In genomic region chr19:936175-936546, GRCh38 we compare ENCODE assay signal across 21 cellular contexts. TPM values are rescaled to one million over a fixed set of nuclear protein-coding genes. Genes with fewer than 3 reads are reported as not detected.
DNase-seq lines count a peak whose midpoint lies in the region; ATAC-seq, FAIRE-seq and TF ChIP-seq lines count a peak whose summit lies in the region.
"Had no signal": no experiment of that assay in that cellular context is flagged by ENCODE, and none has a peak within 500 bp of the region (broad histone marks: within the 10 kb centered on the region; RNA-seq: fewer than 3 reads in every experiment).

No MANE protein-coding gene starts in this region.

- peak overlapping the region; percentile 84 for H3K4ac ChIP-seq in trophoblast cell (ENCODE audit: low read depth, low read length)

- H3K36me3 ChIP-seq in K562 (ENCODE audit: control insufficient read depth, insufficient read depth, low read length), result peaks cover 78% of the 10 kb centered on the region; the same call in 2 of the 3 replicates
- H3K36me3 ChIP-seq in trophoblast cell (ENCODE audit: control insufficient read depth in 1 of 2, insufficient read depth in 2 of 2, low read length in 2 of 2), result peaks cover 75 to 84% of the 10 kb centered on the region in 2 experiments

- peaks cover 51% of the 10 kb centered on the region for H3K79me1 ChIP-seq in trophoblast cell (ENCODE audit: low read length)

- peaks cover 0 to 57% of the 10 kb centered on the region in 2 experiments; a peak in 3 of 5 replicates for H3K4me1 ChIP-seq in K562 (replicated peaks in 1 of 2; ENCODE audit: control insufficient read depth in 2 of 2, insufficient read depth in 2 of 2, low read length in 2 of 2)
- peaks cover 57 to 60% of the 10 kb centered on the region in 2 experiments for H3K4me1 ChIP-seq in trophoblast cell (ENCODE audit: control insufficient read depth in 1 of 2, insufficient read depth in 2 of 2, low read length in 2 of 2)

- no peak overlapping the region for H2BK120ac ChIP-seq in trophoblast cell (ENCODE audit: insufficient read depth, low read length, poor library complexity)

- H3K4me2 ChIP-seq in K562 (ENCODE audit: insufficient read depth, low read length) (no peak overlapping the region), trophoblast cell (ENCODE audit: low read length) (no peak overlapping the region)
- H3K4me2 ChIP-seq: BLaER1 had no signal

- H3K14ac ChIP-seq in trophoblast cell (ENCODE audit: low read length), result no peak overlapping the region

- BruUV-seq in K562 (replicated peaks; lab: Mats Ljungman, UMichigan), result no TSS peak

- H4K12ac ChIP-seq in trophoblast cell (ENCODE audit: low read depth, low read length), result no peak overlapping the region

- H3K4me3 ChIP-seq in K562 (no peak overlapping the region), trophoblast cell (ENCODE audit: low read depth, low read length) (no peak overlapping the region)
- H3K4me3 ChIP-seq: BLaER1, GM23248 had no signal

- in situ Hi-C loops in K562 (cut with MboI), result no loop called here

- no peak for DNase-seq in K562 (ENCODE audit: extremely low read depth in 1 of 4, low spot score in 3 of 4)
- no peak for DNase-seq in trophoblast cell
- no peak for DNase-seq in NCI-H2171 treated with DMSO at 0.1 percent for 48 hours (lab: John Stamatoyannopoulos, UW)
- DNase-seq in HPDE6-E6E7 (ENCODE audit: extremely low spot score), result no peak
- DNase-seq: Caco-2; CD4-positive, CD25-positive, alpha-beta regulatory T cell; CD8-positive, alpha-beta T cell; DMS153; DND-41; GM23248; H7; HCEC 1CT had no signal

- 0 out of 2 replicates have a peak, but pooled peaks cover 3% of the 10 kb centered on the region for H4K20me1 ChIP-seq in K562 (replicated peaks; ENCODE audit: control insufficient read depth, insufficient read depth, low read length)

- H3K9me1 ChIP-seq in K562 (ENCODE audit: control insufficient read depth, insufficient read depth, low read length), result peaks cover 4% of the 10 kb centered on the region

- H3K18ac ChIP-seq in trophoblast cell (ENCODE audit: low read length), result no peak overlapping the region

- no peak overlapping the region for H2AFZ ChIP-seq in K562 (ENCODE audit: low read depth, low read length)
- H2AFZ ChIP-seq in trophoblast cell (ENCODE audit: insufficient read depth, low read length, poor library complexity), result no peak overlapping the region
- H2AFZ ChIP-seq: GM23248 had no signal

- H2BK5ac ChIP-seq in trophoblast cell (ENCODE audit: low read depth, low read length, poor library complexity), result no peak overlapping the region

- H4K8ac ChIP-seq in trophoblast cell (ENCODE audit: low read depth, low read length), result no peak overlapping the region

- no peak for TF ChIP-seq POLR2A in K562 (conservative IDR thresholded peaks at IDR 0.05)

- peak overlapping the region; percentile 27 for H2BK12ac ChIP-seq in trophoblast cell (ENCODE audit: low read length)

- no peak overlapping the region for H3K23ac ChIP-seq in trophoblast cell (ENCODE audit: low read length)

- WGBS in K562 (ENCODE audit: insufficient coverage, low coverage, missing lambda C conversion rate), result 97% methylated on average over 10 of the region's 10 CpGs
- WGBS in trophoblast cell (ENCODE audit: extremely low coverage, insufficient coverage, insufficient read length), result no CpG with 5 or more reads among the region's 10 CpGs

- no peak overlapping the region for H2AK5ac ChIP-seq in trophoblast cell (ENCODE audit: low read length)

- H4K91ac ChIP-seq in trophoblast cell (ENCODE audit: low read depth, low read length), result no peak overlapping the region

- POLR2A ChIA-PET in K562 (lab: Yijun Ruan, JAX), result interaction anchor here (1.0 to 1.2 kb wide), 2 partner anchors 13 to 26 kb away, joined by 3 to 5 read pairs; no protein-coding TSS in a partner anchor

- intact Hi-C loops in K562 (cut with micrococcal nuclease), result no loop called here

- FAIRE-seq in K562 (lab: Jason Lieb, UNC), result no peak
- FAIRE-seq: G401.6, GM12892, GM19239, H1 had no signal

- ATAC-seq in K562 (no peak), GM18868 (IDR thresholded peaks at IDR 0.05; ENCODE audit: unreplicated experiment) (no peak)
- ATAC-seq: CD8-positive, alpha-beta T cell had no signal

- H3K27ac ChIP-seq in VCaP (peak overlapping the region; percentile 87), K562 (ENCODE audit: extremely low read depth, low read depth, low read length) (no peak overlapping the region), trophoblast cell (ENCODE audit: low read depth, low read length) (peak overlapping the region; percentile 54)
- H3K27ac ChIP-seq: BLaER1, GM23248 had no signal

- H3K79me2 ChIP-seq in K562 (ENCODE audit: control insufficient read depth, insufficient read depth, low read length) (peaks cover 84% of the 10 kb centered on the region), trophoblast cell (ENCODE audit: control insufficient read depth, insufficient read depth, low read length, poor library complexity) (peaks cover 66% of the 10 kb centered on the region)

- no peak for TF ChIP-seq RAD21 in K562 (CRISPR knock-in tag; conservative IDR thresholded peaks at IDR 0.05 in 1 of 2, IDR thresholded peaks at IDR 0.05 in 1 of 2)

- no peaks in the 10 kb centered on the region for H3K27me3 ChIP-seq in K562 (ENCODE audit: control insufficient read depth in 2 of 2, insufficient read depth in 2 of 2, low read length in 2 of 2)
- no peaks in the 10 kb centered on the region for H3K27me3 ChIP-seq in trophoblast cell (ENCODE audit: insufficient read depth, low read length)
- H3K27me3 ChIP-seq: BLaER1 had no signal

- H3K9me3 ChIP-seq in K562 (replicated peaks; ENCODE audit: control insufficient read depth, insufficient read depth, low read depth, low read length) (no peaks in the 10 kb centered on the region), trophoblast cell (ENCODE audit: insufficient read depth, low read depth, low read length) (no peaks in the 10 kb centered on the region)
- H3K9me3 ChIP-seq: Caco-2 had no signal

- H3K9ac ChIP-seq in K562 (ENCODE audit: insufficient read depth in 1 of 2, low read depth in 2 of 2, low read length in 2 of 2) (no peak overlapping the region), trophoblast cell (ENCODE audit: low read length) (no peak overlapping the region)
- H3K9ac ChIP-seq: BLaER1, GM23248 had no signal

- no peak for TF ChIP-seq EP300 in K562 (IDR thresholded peaks at IDR 0.05; ENCODE audit: low read length)

- TF ChIP-seq CTCF in VCaP (conservative IDR thresholded peaks at IDR 0.05), result no peak
- TF ChIP-seq CTCF in K562 (IDR thresholded peaks at IDR 0.05 in 2 of 3, conservative IDR thresholded peaks at IDR 0.05 in 1 of 3; ENCODE audit: insufficient read depth in 2 of 3, low read depth in 1 of 3, low read length in 3 of 3), result no peak

- CTCF ChIA-PET in K562 (lab: Yijun Ruan, JAX; ENCODE audit: low intra/inter-chr PET ratio), result no interaction called here

RNA-seq across cellular contexts. Expression of gene ARID3A, which starts 10.3 kb away (rescaled TPM):
- 89.0 and 254 TPM in 2 replicates for total RNA-seq in K562 (2011; cell fraction: chromatin; rRNA removed; ENCODE audit: low replicate concordance)
- total RNA-seq in K562 (2011; cell fraction: nucleolus; rRNA removed), result 180 and 206 TPM in 2 replicates
- 120 and 121 TPM in 2 replicates for total RNA-seq in K562 (2011; cell fraction: nucleoplasm; rRNA removed)
- total RNA-seq in K562 (2014; rRNA removed) (55.2 and 62.0 TPM in 2 replicates), K562 (2014; rRNA removed; fragmentation: Illumina TruSeq; extraction: Trizol) (14.8 and 16.4 TPM in 2 replicates), K562 (2015; rRNA removed; fragmentation: Illumina TruSeq; extraction: Trizol) (39.0 and 41.3 TPM in 2 replicates), K562 (2021) (97.2 and 118 TPM in 2 replicates)
- polyA plus RNA-seq in K562 (2011; rRNA removed) (27.9 and 44.1 TPM in 2 replicates), K562 (2014; fragmentation: Illumina TruSeq; extraction: Trizol) (31.2 and 62.4 TPM in 2 replicates), K562 (2014; fragmentation: Nextera tagmentation; extraction: Ambion mirVana) (1 to 10 TPM; 1.4 to 2.0 TPM), K562 (2014; rRNA removed) (31.0 and 46.7 TPM in 2 replicates)
- polyA plus RNA-seq in K562 (2011; cell fraction: cytosol; rRNA removed), result 43.2 and 88.8 TPM in 2 replicates
- polyA plus RNA-seq in K562 (2011; cell fraction: nucleus; rRNA removed), result 58.8 and 128 TPM in 2 replicates
- polyA plus RNA-seq in K562 (2012), result 49.0 and 52.3 TPM in 2 replicates
- polyA minus RNA-seq in K562 (2011; rRNA and poly(A)+ RNA removed), result 36.2 and 53.3 TPM in 2 replicates
- 119 and 167 TPM in 2 replicates for polyA minus RNA-seq in K562 (2011; cell fraction: cytosol; rRNA and poly(A)+ RNA removed)
- 45.8 and 47.4 TPM in 2 replicates for polyA minus RNA-seq in K562 (2011; cell fraction: nucleus; rRNA and poly(A)+ RNA removed)
- 445 and 449 TPM in 2 replicates for polyA plus RNA-seq in trophoblast cell (2013)

RNA-seq across cellular contexts. Expression of gene KISS1R, which starts 19.0 kb away (rescaled TPM):
- total RNA-seq in K562 (2011; cell fraction: chromatin; rRNA removed; ENCODE audit: low replicate concordance), result 13.9 and 50.0 TPM in 2 replicates
- 79.5 and 104 TPM in 2 replicates for total RNA-seq in K562 (2011; cell fraction: nucleolus; rRNA removed)
- total RNA-seq in K562 (2011; cell fraction: nucleoplasm; rRNA removed), result 29.6 and 30.1 TPM in 2 replicates
- 19.3 and 26.7 TPM in 2 replicates for total RNA-seq in K562 (2014; rRNA removed)
- total RNA-seq in K562 (2014; rRNA removed; fragmentation: Illumina TruSeq; extraction: Trizol), result 0.80 and 1.1 TPM in 2 replicates
- 2.0 and 2.7 TPM in 2 replicates for total RNA-seq in K562 (2015; rRNA removed; fragmentation: Illumina TruSeq; extraction: Trizol)
- total RNA-seq in K562 (2021), result 36.2 and 39.4 TPM in 2 replicates
- polyA plus RNA-seq in K562 (2011; rRNA removed), result 2.8 and 6.3 TPM in 2 replicates
- 4.3 and 59.2 TPM in 2 replicates for polyA plus RNA-seq in K562 (2011; cell fraction: cytosol; rRNA removed)
- 36.4 and 172 TPM in 2 replicates for polyA plus RNA-seq in K562 (2011; cell fraction: nucleus; rRNA removed)
- polyA plus RNA-seq in K562 (2012), result 6.9 and 23.9 TPM in 2 replicates
- 0.37 and 2.7 TPM in 2 replicates for polyA plus RNA-seq in K562 (2014; fragmentation: Illumina TruSeq; extraction: Trizol)
- polyA plus RNA-seq in K562 (2014; fragmentation: Nextera tagmentation; extraction: Ambion mirVana), result under 1 TPM; 0.55 to 0.75 TPM
- polyA plus RNA-seq in K562 (2014; rRNA removed), result 17.3 and 26.8 TPM in 2 replicates
- 0.30 and 1.8 TPM in 2 replicates for polyA minus RNA-seq in K562 (2011; rRNA and poly(A)+ RNA removed)
- 5.8 and 14.1 TPM in 2 replicates for polyA minus RNA-seq in K562 (2011; cell fraction: cytosol; rRNA and poly(A)+ RNA removed)
- polyA minus RNA-seq in K562 (2011; cell fraction: nucleus; rRNA and poly(A)+ RNA removed), result 5.8 and 22.6 TPM in 2 replicates
- polyA plus RNA-seq in trophoblast cell (2013), result 0.10 and 0.14 TPM in 2 replicates
- total RNA-seq: A172, A673, GM23248 had no signal
- polyA plus RNA-seq: GM23248 had no signal

RNA-seq across cellular contexts. Expression of gene R3HDM4, which starts 23.1 kb away (rescaled TPM):
- 66.6 and 166 TPM in 2 replicates for total RNA-seq in K562 (2011; cell fraction: chromatin; rRNA removed; ENCODE audit: low replicate concordance)
- total RNA-seq in K562 (2011; cell fraction: nucleolus; rRNA removed), result 109 and 113 TPM in 2 replicates
- 92.6 and 119 TPM in 2 replicates for total RNA-seq in K562 (2011; cell fraction: nucleoplasm; rRNA removed)
- total RNA-seq in K562 (2014; rRNA removed), result 63.2 and 75.6 TPM in 2 replicates
- total RNA-seq in K562 (2014; rRNA removed; fragmentation: Illumina TruSeq; extraction: Trizol), result 21.4 and 26.2 TPM in 2 replicates
- total RNA-seq in K562 (2015; rRNA removed; fragmentation: Illumina TruSeq; extraction: Trizol), result 44.6 and 46.1 TPM in 2 replicates
- total RNA-seq in K562 (2021), result 133 and 138 TPM in 2 replicates
- 59.0 and 93.9 TPM in 2 replicates for polyA plus RNA-seq in K562 (2011; rRNA removed)
- polyA plus RNA-seq in K562 (2011; cell fraction: cytosol; rRNA removed), result 105 and 207 TPM in 2 replicates
- 149 and 223 TPM in 2 replicates for polyA plus RNA-seq in K562 (2011; cell fraction: nucleus; rRNA removed)
- polyA plus RNA-seq in K562 (2012), result 85.0 and 165 TPM in 2 replicates
- 87.6 and 109 TPM in 2 replicates for polyA plus RNA-seq in K562 (2014; fragmentation: Illumina TruSeq; extraction: Trizol)
- 1 to 10 TPM; 3.2 to 5.6 TPM for polyA plus RNA-seq in K562 (2014; fragmentation: Nextera tagmentation; extraction: Ambion mirVana)
- 140 and 154 TPM in 2 replicates for polyA plus RNA-seq in K562 (2014; rRNA removed)
- polyA minus RNA-seq in K562 (2011; rRNA and poly(A)+ RNA removed), result 11.6 and 16.6 TPM in 2 replicates
- 30.8 and 60.9 TPM in 2 replicates for polyA minus RNA-seq in K562 (2011; cell fraction: cytosol; rRNA and poly(A)+ RNA removed)
- polyA minus RNA-seq in K562 (2011; cell fraction: nucleus; rRNA and poly(A)+ RNA removed), result 22.8 and 25.2 TPM in 2 replicates
- 51.5 and 52.5 TPM in 2 replicates for polyA plus RNA-seq in trophoblast cell (2013)

RNA-seq across cellular contexts. Expression of gene RNU6-9, which starts 42.9 kb away (rescaled TPM):
- not detected in 2 replicates for total RNA-seq in K562 (2011; cell fraction: chromatin; rRNA removed; ENCODE audit: low replicate concordance)
- total RNA-seq in K562 (2011; cell fraction: nucleolus; rRNA removed), result not detected in 2 replicates
- not detected in 2 replicates for total RNA-seq in K562 (2011; cell fraction: nucleoplasm; rRNA removed)
- total RNA-seq in K562 (2014; rRNA removed), result not detected in 2 replicates
- not detected in 2 replicates for total RNA-seq in K562 (2014; rRNA removed; fragmentation: Illumina TruSeq; extraction: Trizol)
- total RNA-seq in K562 (2015; rRNA removed; fragmentation: Illumina TruSeq; extraction: Trizol), result not detected in 2 replicates
- total RNA-seq in K562 (2021), result not detected in 2 replicates
- not detected in 2 replicates for polyA plus RNA-seq in K562 (2011; rRNA removed)
- polyA plus RNA-seq in K562 (2011; cell fraction: cytosol; rRNA removed), result not detected in 2 replicates
- polyA plus RNA-seq in K562 (2011; cell fraction: nucleus; rRNA removed), result not detected in 2 replicates
- not detected in 2 replicates for polyA plus RNA-seq in K562 (2012)
- polyA plus RNA-seq in K562 (2014; fragmentation: Illumina TruSeq; extraction: Trizol), result not detected in 2 replicates
- not detected for polyA plus RNA-seq in K562 (2014; fragmentation: Nextera tagmentation; extraction: Ambion mirVana)
- not detected in 2 replicates for polyA plus RNA-seq in K562 (2014; rRNA removed)
- polyA minus RNA-seq in K562 (2011; rRNA and poly(A)+ RNA removed), result under 0.01 TPM in 2 replicates
- polyA minus RNA-seq in K562 (2011; cell fraction: cytosol; rRNA and poly(A)+ RNA removed), result 667 TPM in 1 of 2 replicates, not detected in the other
- under 0.01 TPM in 1 of 2 replicates, not detected in the other for polyA minus RNA-seq in K562 (2011; cell fraction: nucleus; rRNA and poly(A)+ RNA removed)
- polyA plus RNA-seq in trophoblast cell (2013), result not detected in 2 replicates
- total RNA-seq: A172; A673; Caco-2; CD4-positive, CD25-positive, alpha-beta regulatory T cell; CD8-positive, alpha-beta T cell; GM23248; H1; H7 had no signal
- polyA plus RNA-seq: CD4-positive, CD25-positive, alpha-beta regulatory T cell; GM23248; H1 had no signal

RNA-seq across cellular contexts. Expression of gene MED16, which starts 43.2 kb away (rescaled TPM):
- 28.6 and 108 TPM in 2 replicates for total RNA-seq in K562 (2011; cell fraction: chromatin; rRNA removed; ENCODE audit: low replicate concordance)
- total RNA-seq in K562 (2011; cell fraction: nucleolus; rRNA removed), result 71.0 and 80.0 TPM in 2 replicates
- 33.8 and 41.3 TPM in 2 replicates for total RNA-seq in K562 (2011; cell fraction: nucleoplasm; rRNA removed)
- total RNA-seq in K562 (2014; rRNA removed), result 15.6 and 22.1 TPM in 2 replicates
- 1.2 and 1.8 TPM in 2 replicates for total RNA-seq in K562 (2014; rRNA removed; fragmentation: Illumina TruSeq; extraction: Trizol)
- 8.6 and 9.3 TPM in 2 replicates for total RNA-seq in K562 (2015; rRNA removed; fragmentation: Illumina TruSeq; extraction: Trizol)
- 59.6 and 59.9 TPM in 2 replicates for total RNA-seq in K562 (2021)
- 10.3 and 26.2 TPM in 2 replicates for polyA plus RNA-seq in K562 (2011; rRNA removed)
- 36.6 and 87.3 TPM in 2 replicates for polyA plus RNA-seq in K562 (2011; cell fraction: cytosol; rRNA removed)
- 34.7 and 60.1 TPM in 2 replicates for polyA plus RNA-seq in K562 (2011; cell fraction: nucleus; rRNA removed)
- polyA plus RNA-seq in K562 (2012), result 34.1 and 52.5 TPM in 2 replicates
- 7.1 and 20.0 TPM in 2 replicates for polyA plus RNA-seq in K562 (2014; fragmentation: Illumina TruSeq; extraction: Trizol)
- 1 to 10 TPM in 1 of 2 experiments, under 1 TPM in 1; 0.89 to 1.3 TPM for polyA plus RNA-seq in K562 (2014; fragmentation: Nextera tagmentation; extraction: Ambion mirVana)
- 21.2 and 30.2 TPM in 2 replicates for polyA plus RNA-seq in K562 (2014; rRNA removed)
- 10.3 and 15.6 TPM in 2 replicates for polyA minus RNA-seq in K562 (2011; rRNA and poly(A)+ RNA removed)
- polyA minus RNA-seq in K562 (2011; cell fraction: cytosol; rRNA and poly(A)+ RNA removed), result 72.1 and 84.4 TPM in 2 replicates
- polyA minus RNA-seq in K562 (2011; cell fraction: nucleus; rRNA and poly(A)+ RNA removed), result 33.7 and 37.4 TPM in 2 replicates
- 24.8 and 25.9 TPM in 2 replicates for polyA plus RNA-seq in trophoblast cell (2013)
